16 cellular contexts compared by ENCODE assay signal in the genomic region with DNA sequence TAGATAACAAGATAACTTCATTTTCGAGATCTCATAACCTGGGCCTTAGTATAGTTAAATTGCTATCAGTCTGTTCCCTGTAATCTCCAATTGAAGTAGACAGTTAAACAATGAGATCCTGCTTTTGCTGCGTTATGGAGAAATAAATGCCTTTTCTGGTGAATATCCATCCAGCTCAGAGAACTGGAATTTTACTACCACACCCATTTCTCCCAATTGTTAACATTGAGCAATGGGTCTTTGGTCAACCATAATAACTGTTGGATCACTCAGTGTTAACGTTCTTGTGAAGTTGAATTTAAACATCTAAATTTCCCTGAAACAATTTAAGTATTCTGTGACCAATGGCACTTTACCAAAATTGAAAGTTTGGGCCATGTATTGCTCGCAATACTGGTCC. TPM values are rescaled to one million over a fixed set of nuclear protein-coding genes. Genes with fewer than 3 reads are reported as not detected.
DNase-seq lines count a peak whose midpoint lies in the region; ATAC-seq and TF ChIP-seq lines count a peak whose summit lies in the region.
"Had no signal": no experiment of that assay in that cellular context is flagged by ENCODE, and none has a peak within 500 bp of the region (broad histone marks: within the 10 kb centered on the region; RNA-seq: fewer than 3 reads in every experiment).

No MANE protein-coding gene starts in this region.

- WGBS in right cardiac atrium = 39% methylated on average over 4 of the region's 4 CpGs

- H3K27ac Mint-ChIP-seq in type B pancreatic cell = peak overlapping the region; percentile 13
- H3K27ac Mint-ChIP-seq in activated T-helper 1 cell treated with anti-CD3 and anti-CD28 coated beads, Interleukin-12 subunit alpha, Interleukin-12 subunit beta, Interleukin-2, Interleukin-4 antibody, amounts not matched to agents 30 ng/mL and 10 ng/mL and 1 ng/mL, durations not matched to agents 14 hours and 24 hours and 36 hours = no peak overlapping the region
- H3K27ac Mint-ChIP-seq: activated CD4-positive, alpha-beta T cell treated with anti-CD3 and anti-CD28 coated beads for 36 hours; activated naive CD4-positive, alpha-beta T cell treated with anti-CD3 and anti-CD28 coated beads, Interleukin-2, amount 10 ng/mL, durations not matched to agents 7 days and 5 days had no signal

- peak overlapping the region; percentile 98 for H3K4me3 ChIP-seq in left ventricle myocardium inferior
- H3K4me3 ChIP-seq in right cardiac atrium (ENCODE audit: low read length) = no peak overlapping the region
- H3K4me3 ChIP-seq in foreskin fibroblast (ENCODE audit: low read depth in 1 of 2, low read length in 2 of 2) = peak overlapping the region; percentile 74 to 76
- H3K4me3 ChIP-seq: SJCRH30, thyroid gland had no signal

- ATAC-seq in right cardiac atrium (no peak), HG03095 (IDR thresholded peaks at IDR 0.05; ENCODE audit: unreplicated experiment) (no peak)
- ATAC-seq: activated CD4-positive, alpha-beta T cell treated with anti-CD3 and anti-CD28 coated beads for 36 hours had no signal

- TF ChIP-seq CTCF in left ventricle myocardium inferior (IDR thresholded peaks at IDR 0.05; ENCODE audit: borderline replicate concordance) (no peak), foreskin fibroblast (IDR thresholded peaks at IDR 0.05; ENCODE audit: low read depth, low read length) (no peak), type B pancreatic cell (conservative IDR thresholded peaks at IDR 0.05) (no peak)

- H3K9me3 ChIP-seq in left ventricle myocardium inferior (replicated peaks) (no peaks in the 10 kb centered on the region), right cardiac atrium (ENCODE audit: control insufficient read depth, low read length) (no peaks in the 10 kb centered on the region)
- H3K9me3 ChIP-seq: SJCRH30, thyroid gland had no signal

- H3K4me3 Mint-ChIP-seq in type B pancreatic cell = peak overlapping the region; percentile 70
- H3K4me3 Mint-ChIP-seq in activated T-helper 1 cell treated with anti-CD3 and anti-CD28 coated beads, Interleukin-12 subunit alpha, Interleukin-12 subunit beta, Interleukin-2, Interleukin-4 antibody, amounts not matched to agents 30 ng/mL and 10 ng/mL and 1 ng/mL, durations not matched to agents 14 hours and 24 hours and 36 hours = no peak overlapping the region
- H3K4me3 Mint-ChIP-seq: activated CD4-positive, alpha-beta T cell treated with anti-CD3 and anti-CD28 coated beads for 36 hours; activated naive CD4-positive, alpha-beta T cell treated with anti-CD3 and anti-CD28 coated beads, Interleukin-2, amount 10 ng/mL, durations not matched to agents 7 days and 5 days had no signal

- no peaks in the 10 kb centered on the region for H3K36me3 ChIP-seq in left ventricle myocardium inferior
- H3K36me3 ChIP-seq: thyroid gland had no signal

- peaks cover 73% of the 10 kb centered on the region for H3K4me1 ChIP-seq in left ventricle myocardium inferior
- peaks cover 5% of the 10 kb centered on the region for H3K4me1 ChIP-seq in right cardiac atrium (ENCODE audit: control insufficient read depth, insufficient read depth, low read length)

- no peak for DNase-seq in left ventricle myocardium inferior
- no peak for DNase-seq in right cardiac atrium
- peak; percentile 23 for DNase-seq in amniotic stem cell (lab: John Stamatoyannopoulos, UW)
- DNase-seq in foreskin fibroblast = peak; percentile 63 to 88
- no peak for DNase-seq in type B pancreatic cell (ENCODE audit: extremely low spot score, unreplicated experiment)
- no peak for DNase-seq in cerebellar nuclear complex (lab: John Stamatoyannopoulos, UW)
- no peak for DNase-seq in activated T-helper 1 cell treated with anti-CD3 and anti-CD28 coated beads, Interleukin-12 subunit alpha, Interleukin-12 subunit beta, Interleukin-2, Interleukin-4 antibody, amounts not matched to agents 30 ng/mL and 10 ng/mL and 1 ng/mL, durations not matched to agents 14 hours and 24 hours and 36 hours (ENCODE audit: low spot score)
- DNase-seq: activated CD4-positive, alpha-beta T cell treated with anti-CD3 and anti-CD28 coated beads for 36 hours; activated naive CD4-positive, alpha-beta T cell treated with anti-CD3 and anti-CD28 coated beads, Interleukin-2, amount 10 ng/mL, durations not matched to agents 7 days and 5 days; MM.1S; NCI-H524; SJCRH30; stimulated activated CD4-positive, alpha-beta T cell treated with anti-CD3 and anti-CD28 coated beads, Interleukin-2, amount 100 ng/mL, for 48 hours; thyroid gland had no signal

- peaks cover 15% of the 10 kb centered on the region for H3K36me3 Mint-ChIP-seq in type B pancreatic cell
- peaks cover 18% of the 10 kb centered on the region for H3K36me3 Mint-ChIP-seq in activated T-helper 1 cell treated with anti-CD3 and anti-CD28 coated beads, Interleukin-12 subunit alpha, Interleukin-12 subunit beta, Interleukin-2, Interleukin-4 antibody, amounts not matched to agents 30 ng/mL and 10 ng/mL and 1 ng/mL, durations not matched to agents 14 hours and 24 hours and 36 hours (ENCODE audit: low read depth)

- H3K27ac ChIP-seq in left ventricle myocardium inferior (replicated peaks) (peak overlapping the region; percentile 97), right cardiac atrium (ENCODE audit: low read length) (no peak overlapping the region)
- H3K27ac ChIP-seq: SJCRH30 had no signal

- no peaks in the 10 kb centered on the region for H3K27me3 ChIP-seq in left ventricle myocardium inferior (ENCODE audit: low read depth)
- H3K27me3 ChIP-seq in right cardiac atrium (ENCODE audit: control insufficient read depth, insufficient read depth) = no peaks in the 10 kb centered on the region
- H3K27me3 ChIP-seq: SJCRH30, thyroid gland had no signal

- peaks cover 4% of the 10 kb centered on the region for H3K9me3 Mint-ChIP-seq in type B pancreatic cell
- no peaks in the 10 kb centered on the region for H3K9me3 Mint-ChIP-seq in activated T-helper 1 cell treated with anti-CD3 and anti-CD28 coated beads, Interleukin-12 subunit alpha, Interleukin-12 subunit beta, Interleukin-2, Interleukin-4 antibody, amounts not matched to agents 30 ng/mL and 10 ng/mL and 1 ng/mL, durations not matched to agents 14 hours and 24 hours and 36 hours
- H3K9me3 Mint-ChIP-seq: activated naive CD4-positive, alpha-beta T cell treated with anti-CD3 and anti-CD28 coated beads, Interleukin-2, amount 10 ng/mL, durations not matched to agents 7 days and 5 days had no signal

- no peaks in the 10 kb centered on the region for H3K27me3 Mint-ChIP-seq in type B pancreatic cell
- no peaks in the 10 kb centered on the region for H3K27me3 Mint-ChIP-seq in activated T-helper 1 cell treated with anti-CD3 and anti-CD28 coated beads, Interleukin-12 subunit alpha, Interleukin-12 subunit beta, Interleukin-2, Interleukin-4 antibody, amounts not matched to agents 30 ng/mL and 10 ng/mL and 1 ng/mL, durations not matched to agents 14 hours and 24 hours and 36 hours (ENCODE audit: insufficient read depth)
- H3K27me3 Mint-ChIP-seq: activated CD4-positive, alpha-beta T cell treated with anti-CD3 and anti-CD28 coated beads for 36 hours; activated naive CD4-positive, alpha-beta T cell treated with anti-CD3 and anti-CD28 coated beads, Interleukin-2, amount 10 ng/mL, durations not matched to agents 7 days and 5 days had no signal

- intact Hi-C loops in left ventricle myocardium inferior (cut with micrococcal nuclease) = no loop called here
- intact Hi-C loops in right cardiac atrium (cut with DNase I) = no loop called here
- intact Hi-C loops in activated T-helper 1 cell treated with anti-CD3 and anti-CD28 coated beads, Interleukin-12 subunit alpha, Interleukin-12 subunit beta, Interleukin-2, Interleukin-4 antibody, amounts not matched to agents 30 ng/mL and 10 ng/mL and 1 ng/mL, durations not matched to agents 14 hours and 24 hours and 36 hours (cut with micrococcal nuclease) = no loop called here

- H3K4me1 Mint-ChIP-seq in type B pancreatic cell (ENCODE audit: unreplicated experiment) = peaks cover 31% of the 10 kb centered on the region
- H3K4me1 Mint-ChIP-seq in activated T-helper 1 cell treated with anti-CD3 and anti-CD28 coated beads, Interleukin-12 subunit alpha, Interleukin-12 subunit beta, Interleukin-2, Interleukin-4 antibody, amounts not matched to agents 30 ng/mL and 10 ng/mL and 1 ng/mL, durations not matched to agents 14 hours and 24 hours and 36 hours (ENCODE audit: low read depth) = peaks cover 38% of the 10 kb centered on the region

RNA-seq across cellular contexts. Expression of a gene that starts 3.0 kb away (rescaled TPM):
- total RNA-seq in left ventricle myocardium inferior (236 TPM), right cardiac atrium (100 to 1,000 TPM; 195 to 318 (median 234) TPM), type B pancreatic cell (ENCODE audit: low replicate concordance) (134 and 144 TPM in 2 replicates)
- 90.7 TPM for polyA plus RNA-seq in right cardiac atrium
- 52.8 and 59.2 TPM in 2 replicates for total RNA-seq in activated T-helper 1 cell treated with anti-CD3 and anti-CD28 coated beads, Interleukin-12 subunit alpha, Interleukin-12 subunit beta, Interleukin-2, Interleukin-4 antibody, amounts not matched to agents 30 ng/mL and 10 ng/mL and 1 ng/mL, durations not matched to agents 14 hours and 24 hours and 36 hours

RNA-seq across cellular contexts. Expression of a gene that starts 33.4 kb away (rescaled TPM):
- total RNA-seq in left ventricle myocardium inferior (not detected), right cardiac atrium (not detected), type B pancreatic cell (ENCODE audit: low replicate concordance) (not detected in 2 replicates)
- polyA plus RNA-seq in right cardiac atrium = not detected
- total RNA-seq in activated T-helper 1 cell treated with anti-CD3 and anti-CD28 coated beads, Interleukin-12 subunit alpha, Interleukin-12 subunit beta, Interleukin-2, Interleukin-4 antibody, amounts not matched to agents 30 ng/mL and 10 ng/mL and 1 ng/mL, durations not matched to agents 14 hours and 24 hours and 36 hours = not detected in 2 replicates
- total RNA-seq: A673; activated CD4-positive, alpha-beta T cell treated with anti-CD3 and anti-CD28 coated beads for 36 hours; SJCRH30; thyroid gland had no signal

RNA-seq across cellular contexts. Expression of a gene that starts 49.6 kb away (rescaled TPM):
- total RNA-seq in left ventricle myocardium inferior (8.2 TPM), right cardiac atrium (1 to 10 TPM; 2.5 to 6.9 (median 5.4) TPM), type B pancreatic cell (ENCODE audit: low replicate concordance) (4.2 and 44.2 TPM in 2 replicates)
- 5.7 TPM for polyA plus RNA-seq in right cardiac atrium
- total RNA-seq in activated T-helper 1 cell treated with anti-CD3 and anti-CD28 coated beads, Interleukin-12 subunit alpha, Interleukin-12 subunit beta, Interleukin-2, Interleukin-4 antibody, amounts not matched to agents 30 ng/mL and 10 ng/mL and 1 ng/mL, durations not matched to agents 14 hours and 24 hours and 36 hours = 10.0 and 11.1 TPM in 2 replicates

Comparison
In these comparisons a context has a peak if more than half of its experiments do, and no peak if none do; other contexts are left out.
1. DNase-seq: peak in amniotic stem cell (single experiment) and foreskin fibroblast (2 of 2); none in left ventricle myocardium inferior (single experiment), right cardiac atrium (0 of 3), type B pancreatic cell (single experiment), cerebellar nuclear complex (0 of 2) and activated T-helper 1 cell treated with anti-CD3 and anti-CD28 coated beads, Interleukin-12 subunit alpha, Interleukin-12 subunit beta, Interleukin-2, Interleukin-4 antibody, amounts not matched to agents 30 ng/mL and 10 ng/mL and 1 ng/mL, durations not matched to agents 14 hours and 24 hours and 36 hours (single experiment).